Comparison of ENCODE assay signal across 29 cellular contexts in the genomic region with DNA sequence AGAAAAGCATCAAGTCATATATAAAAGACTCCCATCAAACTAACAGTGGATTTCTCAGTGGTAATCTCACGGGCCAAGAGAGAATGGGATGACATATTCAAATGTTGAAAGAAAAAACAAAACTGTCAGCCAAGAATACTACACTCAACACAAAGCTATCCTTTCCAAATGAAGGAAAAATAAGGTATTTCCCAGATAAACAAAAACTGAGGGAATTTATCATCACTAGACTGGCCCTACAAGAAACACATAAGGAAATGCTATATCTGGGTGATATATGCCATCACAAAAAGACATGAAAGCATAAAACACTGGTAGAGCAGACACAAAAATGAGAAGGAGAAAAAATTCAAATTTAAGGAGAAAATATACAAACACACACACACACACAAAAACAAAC.
"Had no signal": no experiment of that assay in that cellular context is flagged by ENCODE, and none has a peak within 500 bp of the region (broad histone marks: within the 10 kb centered on the region; RNA-seq: fewer than 3 reads in every experiment).

No MANE protein-coding gene starts in this region.

- H3K4me3 ChIP-seq: stomach, suprapubic skin, testis, thoracic aorta, thyroid gland, tibial artery, tibial nerve, transverse colon, upper lobe of left lung, upper lobe of right lung, uterus, vagina had no signal

- ATAC-seq: stimulated activated effector memory CD8-positive, alpha-beta T cell treated with anti-CD3 and anti-CD28 coated beads, Interleukin-12 subunit alpha, Interleukin-12 subunit beta, amount 100 ng/mL, for 72 hours; stimulated activated memory B cell treated with anti-CD40 and anti-IgM and Interleukin-4, amounts not matched to agents 10 μg/mL and 1 μg/mL and 100 μg/mL, for 72 hours; stimulated activated naive B cell treated with anti-CD40 and anti-IgM and Interleukin-4, amounts not matched to agents 10 μg/mL and 1 μg/mL and 100 μg/mL, for 72 hours; stimulated activated naive CD8-positive, alpha-beta T cell treated with anti-CD3 and anti-CD28 coated beads, Interleukin-15, amount 100 ng/mL, for 72 hours; stimulated activated naive CD8-positive, alpha-beta T cell treated with anti-CD3 and anti-CD28 coated beads, Interleukin-15, Interleukin-2, amounts not matched to agents 100 U/mL and 50 U/mL, for 24 hours; upper lobe of right lung had no signal

- H3K4me3 Mint-ChIP-seq: stimulated activated effector memory CD8-positive, alpha-beta T cell treated with anti-CD3 and anti-CD28 coated beads, Interleukin-12 subunit alpha, Interleukin-12 subunit beta, amount 100 ng/mL, for 72 hours; stimulated activated memory B cell treated with anti-CD40 and anti-IgM and Interleukin-4, amounts not matched to agents 10 μg/mL and 1 μg/mL and 100 μg/mL, for 72 hours; stimulated activated naive B cell treated with anti-CD40 and anti-IgM and Interleukin-4, amounts not matched to agents 10 μg/mL and 1 μg/mL and 100 μg/mL, for 72 hours; stimulated activated naive CD8-positive, alpha-beta T cell treated with anti-CD3 and anti-CD28 coated beads, Interleukin-15, amount 100 ng/mL, for 72 hours; stimulated activated naive CD8-positive, alpha-beta T cell treated with anti-CD3 and anti-CD28 coated beads, Interleukin-15, Interleukin-2, amounts not matched to agents 100 ng/mL and 50 ng/mL, for 24 hours; type B pancreatic cell had no signal

- FAIRE-seq: urothelium cell line had no signal

- H3K9me3 Mint-ChIP-seq: stimulated activated effector memory CD8-positive, alpha-beta T cell treated with anti-CD3 and anti-CD28 coated beads, Interleukin-12 subunit alpha, Interleukin-12 subunit beta, amount 100 ng/mL, for 72 hours had no signal

- H3K36me3 ChIP-seq: uterus had no signal

- H3K4me1 ChIP-seq: stomach, suprapubic skin, testis, tibial nerve, transverse colon, upper lobe of left lung, upper lobe of right lung, uterus, vagina had no signal

- DNase-seq: stimulated activated CD4-positive, alpha-beta T cell treated with anti-CD3 and anti-CD28 coated beads, Interleukin-2, amount 100 ng/mL, for 48 hours; stimulated activated CD4-positive, alpha-beta T cell treated with anti-CD3 and anti-CD28 coated beads, Interleukin-4, amount 100 ng/mL, for 1 hour; stimulated activated CD4-positive, alpha-beta T cell treated with anti-CD3 and anti-CD28 coated beads, Interleukin-4, amount 100 ng/mL, for 24 hours; stimulated activated CD4-positive, alpha-beta T cell treated with anti-CD3 and anti-CD28 coated beads, Interleukin-4, amount 100 ng/mL, for 4 hours; stimulated activated CD8-positive, alpha-beta memory T cell treated with anti-CD3 and anti-CD28 coated beads, Interleukin-4, amount 100 ng/mL, for 48 hours; stimulated activated naive B cell treated with anti-CD40 and anti-IgM and Interleukin-4, amounts not matched to agents 10 μg/mL and 1 μg/mL and 100 μg/mL, for 72 hours; stimulated activated naive CD4-positive, alpha-beta T cell; stimulated activated naive CD4-positive, alpha-beta T cell treated with Interleukin-2 at 50 U/mL for 16 hours; stimulated activated naive CD8-positive, alpha-beta T cell treated with anti-CD3 and anti-CD28 coated beads, Interleukin-15, amount 100 ng/mL, for 72 hours; stimulated activated naive CD8-positive, alpha-beta T cell treated with anti-CD3 and anti-CD28 coated beads, Interleukin-15, Interleukin-2, amounts not matched to agents 100 U/mL and 50 U/mL, for 24 hours; stomach; substantia nigra; testis; thyroid gland; tibial artery; transverse colon; trophoblast cell; upper lobe of left lung; upper lobe of right lung; uterus had no signal

- H3K4me1 Mint-ChIP-seq: stimulated activated effector memory CD8-positive, alpha-beta T cell treated with anti-CD3 and anti-CD28 coated beads, Interleukin-12 subunit alpha, Interleukin-12 subunit beta, amount 100 ng/mL, for 72 hours had no signal

- H3K9me3 ChIP-seq: testis, thyroid gland had no signal

- H3K27ac ChIP-seq: stomach, suprapubic skin, testis, thoracic aorta, thyroid gland, tibial artery, tibial nerve, transverse colon, upper lobe of left lung, upper lobe of right lung, uterus, vagina had no signal

- H3K27ac Mint-ChIP-seq: stimulated activated effector memory CD8-positive, alpha-beta T cell treated with anti-CD3 and anti-CD28 coated beads, Interleukin-12 subunit alpha, Interleukin-12 subunit beta, amount 100 ng/mL, for 72 hours; stimulated activated memory B cell treated with anti-CD40 and anti-IgM and Interleukin-4, amounts not matched to agents 10 μg/mL and 1 μg/mL and 100 μg/mL, for 72 hours; stimulated activated naive B cell treated with anti-CD40 and anti-IgM and Interleukin-4, amounts not matched to agents 10 μg/mL and 1 μg/mL and 100 μg/mL, for 72 hours; stimulated activated naive CD8-positive, alpha-beta T cell treated with anti-CD3 and anti-CD28 coated beads, Interleukin-15, amount 100 ng/mL, for 72 hours; stimulated activated naive CD8-positive, alpha-beta T cell treated with anti-CD3 and anti-CD28 coated beads, Interleukin-15, Interleukin-2, amounts not matched to agents 100 ng/mL and 50 ng/mL, for 24 hours; type B pancreatic cell had no signal

- H3K27me3 Mint-ChIP-seq: stimulated activated memory B cell treated with anti-CD40 and anti-IgM and Interleukin-4, amounts not matched to agents 10 μg/mL and 1 μg/mL and 100 μg/mL, for 72 hours; stimulated activated naive B cell treated with anti-CD40 and anti-IgM and Interleukin-4, amounts not matched to agents 10 μg/mL and 1 μg/mL and 100 μg/mL, for 72 hours; stimulated activated naive CD8-positive, alpha-beta T cell treated with anti-CD3 and anti-CD28 coated beads, Interleukin-15, amount 100 ng/mL, for 72 hours; stimulated activated naive CD8-positive, alpha-beta T cell treated with anti-CD3 and anti-CD28 coated beads, Interleukin-15, Interleukin-2, amounts not matched to agents 100 ng/mL and 50 ng/mL, for 24 hours; type B pancreatic cell had no signal

- H3K27me3 ChIP-seq: stomach, suprapubic skin, testis, thyroid gland, tibial artery, tibial nerve, transverse colon, upper lobe of left lung, upper lobe of right lung, uterus, vagina had no signal
